Comparison of ENCODE assay signal across 13 cellular contexts in genomic region chr11:102476069-102476468, GRCh38. TPM values are rescaled to one million over a fixed set of nuclear protein-coding genes. Genes with fewer than 3 reads are reported as not detected.
DNase-seq lines count a peak whose midpoint lies in the region; ATAC-seq and TF ChIP-seq lines count a peak whose summit lies in the region.
"Had no signal": no experiment of that assay in that cellular context is flagged by ENCODE, and none has a peak within 500 bp of the region (broad histone marks: within the 10 kb centered on the region; RNA-seq: fewer than 3 reads in every experiment).

No MANE protein-coding gene starts in this region.

- H3K4me1 ChIP-seq in PC-9 (replicated peaks; ENCODE audit: insufficient read depth), result peaks cover 32% of the 10 kb centered on the region

- POLR2A ChIA-PET in PC-9 (lab: Charles Lee; ENCODE audit: unreplicated experiment), result no interaction called here

- TF ChIP-seq CTCF in PC-9 (conservative IDR thresholded peaks at IDR 0.05) (no peak), epithelial cell of esophagus (IDR thresholded peaks at IDR 0.05; ENCODE audit: insufficient read depth, low read depth, low read length, missing control alignments) (no peak)

- no peaks in the 10 kb centered on the region for H3K27me3 Mint-ChIP-seq in activated T-cell treated with anti-CD3 and anti-CD28 coated beads, Interleukin-2, amount 50 U/mL, for 4 hours (ENCODE audit: low read depth)

- no peak overlapping the region for H3K4me3 ChIP-seq in PC-9
- H3K4me3 ChIP-seq in epithelial cell of esophagus (ENCODE audit: low read length), result no peak overlapping the region
- H3K4me3 ChIP-seq: BLaER1 treated with 17β-estradiol and CSF1 and Interleukin-3, amounts not matched to agents 10 nM and 100 nM had no signal

- H3K4me1 Mint-ChIP-seq in activated T-cell treated with anti-CD3 and anti-CD28 coated beads, Interleukin-2, amount 50 U/mL, for 4 hours (ENCODE audit: low read depth), result peaks cover 58% of the 10 kb centered on the region
- peaks cover 55% of the 10 kb centered on the region for H3K4me1 Mint-ChIP-seq in stimulated activated effector memory CD8-positive, alpha-beta T cell treated with anti-CD3 and anti-CD28 coated beads, Interleukin-12 subunit alpha, Interleukin-12 subunit beta, amount 100 ng/mL, for 72 hours

- H4K20me1 ChIP-seq in PC-9 (ENCODE audit: insufficient read depth), result no peaks in the 10 kb centered on the region
- H4K20me1 ChIP-seq: BLaER1 treated with 17β-estradiol and CSF1 and Interleukin-3, amounts not matched to agents 10 nM and 100 nM had no signal

- peak overlapping the region; percentile 76; the same call in 1 of the 2 replicates for H2AFZ ChIP-seq in PC-9

- H3K27ac ChIP-seq in PC-9, result peak overlapping the region; percentile 53
- H3K27ac ChIP-seq: BLaER1 treated with 17β-estradiol and CSF1 and Interleukin-3, amounts not matched to agents 10 nM and 100 nM had no signal

- CTCF ChIA-PET in PC-9 (lab: Charles Lee), result no interaction called here

- H3K79me2 ChIP-seq in PC-9 (ENCODE audit: low read depth), result no peaks in the 10 kb centered on the region

- no peaks in the 10 kb centered on the region for H3K27me3 ChIP-seq in PC-9 (ENCODE audit: insufficient read depth, low read depth)
- H3K27me3 ChIP-seq: BLaER1 treated with 17β-estradiol and CSF1 and Interleukin-3, amounts not matched to agents 10 nM and 100 nM had no signal

- peak overlapping the region; percentile 91 for H3K27ac Mint-ChIP-seq in stimulated activated effector memory CD8-positive, alpha-beta T cell treated with anti-CD3 and anti-CD28 coated beads, Interleukin-12 subunit alpha, Interleukin-12 subunit beta, amount 100 ng/mL, for 72 hours

- no peaks in the 10 kb centered on the region for H3K9me2 ChIP-seq in PC-9 (ENCODE audit: insufficient read depth)

- no peak for DNase-seq in activated T-cell treated with anti-CD3 and anti-CD28 coated beads, Interleukin-2, amount 50 U/mL, for 4 hours
- no peak for DNase-seq in activated T-cell treated with anti-CD3 and anti-CD28 coated beads, Interleukin-2, amount 50 U/mL, for 48 hours
- no peak for DNase-seq in PC-9
- peak; percentile 66 for DNase-seq in epithelial cell of esophagus (ENCODE audit: low read depth)
- DNase-seq in stimulated activated effector memory CD8-positive, alpha-beta T cell treated with anti-CD3 and anti-CD28 coated beads, Interleukin-12 subunit alpha, Interleukin-12 subunit beta, amount 100 ng/mL, for 72 hours (ENCODE audit: low spot score in 2 of 2), result no peak
- no peak for DNase-seq in occipital lobe (lab: John Stamatoyannopoulos, UW)
- DNase-seq in AML-193 (lab: John Stamatoyannopoulos, UW), result no peak
- no peak for DNase-seq in NCI-H1092 treated with DMSO at 0.1 percent for 48 hours (lab: John Stamatoyannopoulos, UW)
- DNase-seq: activated gamma-delta T cell, kidney, NCI-H226 had no signal

- no peak overlapping the region for H3K4me3 Mint-ChIP-seq in activated T-cell treated with anti-CD3 and anti-CD28 coated beads, Interleukin-2, amount 50 U/mL, for 4 hours
- H3K4me3 Mint-ChIP-seq in stimulated activated effector memory CD8-positive, alpha-beta T cell treated with anti-CD3 and anti-CD28 coated beads, Interleukin-12 subunit alpha, Interleukin-12 subunit beta, amount 100 ng/mL, for 72 hours, result peak overlapping the region; percentile 49

- H3F3A ChIP-seq in PC-9 (ENCODE audit: insufficient read depth, low read depth), result peaks cover 8% of the 10 kb centered on the region

- H3K36me3 Mint-ChIP-seq in activated T-cell treated with anti-CD3 and anti-CD28 coated beads, Interleukin-2, amount 50 U/mL, for 4 hours (ENCODE audit: insufficient read depth), result no peaks in the 10 kb centered on the region
- H3K36me3 Mint-ChIP-seq in stimulated activated effector memory CD8-positive, alpha-beta T cell treated with anti-CD3 and anti-CD28 coated beads, Interleukin-12 subunit alpha, Interleukin-12 subunit beta, amount 100 ng/mL, for 72 hours, result no peaks in the 10 kb centered on the region

- peak; percentile 34 to 42 for ATAC-seq in activated T-cell treated with anti-CD3 and anti-CD28 coated beads, Interleukin-2, amount 50 U/mL, for 4 hours
- ATAC-seq in stimulated activated effector memory CD8-positive, alpha-beta T cell treated with anti-CD3 and anti-CD28 coated beads, Interleukin-12 subunit alpha, Interleukin-12 subunit beta, amount 100 ng/mL, for 72 hours, result peak; percentile 53

- no peaks in the 10 kb centered on the region for H3K9me3 ChIP-seq in PC-9 (ENCODE audit: insufficient read depth, low read depth)
- H3K9me3 ChIP-seq: BLaER1 treated with 17β-estradiol and CSF1 and Interleukin-3, amounts not matched to agents 10 nM and 100 nM had no signal

- intact Hi-C loops in PC-9 (cut with micrococcal nuclease; ENCODE audit: unreplicated experiment), result no loop called here

- H3K4me2 ChIP-seq in PC-9, result peak overlapping the region; percentile 55; the same call in 1 of the 2 replicates

- no TSS peak for BruUV-seq in PC-9 (replicated peaks; lab: Mats Ljungman, UMichigan)

- no peaks in the 10 kb centered on the region for H3K36me3 ChIP-seq in PC-9 (ENCODE audit: low read depth)
- H3K36me3 ChIP-seq: BLaER1 treated with 17β-estradiol and CSF1 and Interleukin-3, amounts not matched to agents 10 nM and 100 nM had no signal

- no peaks in the 10 kb centered on the region for H3K9me3 Mint-ChIP-seq in activated T-cell treated with anti-CD3 and anti-CD28 coated beads, Interleukin-2, amount 50 U/mL, for 4 hours
- H3K9me3 Mint-ChIP-seq in stimulated activated effector memory CD8-positive, alpha-beta T cell treated with anti-CD3 and anti-CD28 coated beads, Interleukin-12 subunit alpha, Interleukin-12 subunit beta, amount 100 ng/mL, for 72 hours, result no peaks in the 10 kb centered on the region

RNA-seq across cellular contexts. Expression of gene TMEM123, which starts 23.5 kb away (rescaled TPM):
- 100 to 1,000 TPM; 177 to 189 (median 187) TPM for total RNA-seq in activated T-cell treated with anti-CD3 and anti-CD28 coated beads, Interleukin-2, amount 50 U/mL, for 4 hours
- 94.0 and 201 TPM in 2 replicates for total RNA-seq in PC-9 (2021)
- total RNA-seq in occipital lobe, result 101 TPM

RNA-seq across cellular contexts. Expression of gene MMP7, which starts 54.5 kb away (rescaled TPM):
- under 1 TPM; 0.19 to 0.53 (median 0.47) TPM for total RNA-seq in activated T-cell treated with anti-CD3 and anti-CD28 coated beads, Interleukin-2, amount 50 U/mL, for 4 hours
- 1.1 and 1.3 TPM in 2 replicates for total RNA-seq in PC-9 (2021)
- total RNA-seq in occipital lobe, result 0.47 TPM
- total RNA-seq: T-helper 1 cell treated with Interleukin-12 subunit alpha and Interleukin-12 subunit beta and Interleukin-4 antibody, amounts not matched to agents 30 ng/mL and 1 ng/mL, for 36 hours had no signal
